Comparison of ENCODE assay signal across 9 cellular contexts in genomic region chr9:11319477-11320060, GRCh38.
DNase-seq lines count a peak whose midpoint lies in the region; ATAC-seq, FAIRE-seq and TF ChIP-seq lines count a peak whose summit lies in the region.
"Had no signal": no experiment of that assay in that cellular context is flagged by ENCODE, and none has a peak within 500 bp of the region (broad histone marks: within the 10 kb centered on the region; RNA-seq: fewer than 3 reads in every experiment).

No MANE protein-coding gene starts in this region.

- intact Hi-C loops in spleen (cut with DNase I; ENCODE audit: low total_unique reads) = no loop called here

- peaks cover 11% of the 10 kb centered on the region for H3K4me1 Mint-ChIP-seq in mesothelial cell of epicardium

- H3K36me3 ChIP-seq in MM.1S (replicated peaks; ENCODE audit: insufficient read depth, low read length) = no peaks in the 10 kb centered on the region
- H3K36me3 ChIP-seq in WERI-Rb-1 = no peaks in the 10 kb centered on the region
- no peaks in the 10 kb centered on the region for H3K36me3 ChIP-seq in spleen

- peak; percentile 1 for DNase-seq in GM12865 (ENCODE audit: low read depth)
- DNase-seq in MM.1S = peak; percentile 59
- DNase-seq in WERI-Rb-1 = peak; percentile 41
- no peak for DNase-seq in mesothelial cell of epicardium (ENCODE audit: low spot score in 2 of 2, unreplicated experiment in 2 of 2)
- no peak for DNase-seq in frontal cortex (ENCODE audit: low spot score in 2 of 2)
- no peak for DNase-seq in HuH-7.5 (ENCODE audit: low spot score)
- DNase-seq in spleen = no peak
- DNase-seq: activated CD4-positive, alpha-beta T cell treated with anti-CD3 and anti-CD28 coated beads, Interleukin-2, amount 50 U/mL, for 4 hours had no signal

- H3F3A ChIP-seq in MM.1S (ENCODE audit: insufficient read depth, low read length) = no peaks in the 10 kb centered on the region

- TF ChIP-seq CTCF in GM12865 (IDR thresholded peaks at IDR 0.05; ENCODE audit: insufficient read depth, low read depth, low read length, missing control alignments) (no peak), MM.1S (IDR thresholded peaks at IDR 0.05; ENCODE audit: low read length) (peak; percentile 69), WERI-Rb-1 (IDR thresholded peaks at IDR 0.05; ENCODE audit: low read depth, low read length) (peak; percentile 71), mesothelial cell of epicardium (IDR thresholded peaks at IDR 0.05; ENCODE audit: unreplicated experiment) (peak; percentile 53), spleen (IDR thresholded peaks at IDR 0.05 in 8 of 11, conservative IDR thresholded peaks at IDR 0.05 in 3 of 11) (no peak)

- no peak overlapping the region for H3K4me2 ChIP-seq in MM.1S (ENCODE audit: low read depth, low read length)

- H4K20me1 ChIP-seq in MM.1S (ENCODE audit: insufficient read depth, low read length) = no peaks in the 10 kb centered on the region

- FAIRE-seq in frontal cortex (lab: Jason Lieb, UNC) = no peak

- H3K9me3 ChIP-seq in MM.1S (replicated peaks; ENCODE audit: insufficient read depth, low read length) (no peaks in the 10 kb centered on the region), WERI-Rb-1 (ENCODE audit: severe bottlenecking) (no peaks in the 10 kb centered on the region), spleen (no peaks in the 10 kb centered on the region)

- no peaks in the 10 kb centered on the region for H3K9me2 ChIP-seq in MM.1S (replicated peaks; ENCODE audit: insufficient read depth, low read length)

- H3K27ac ChIP-seq in MM.1S (ENCODE audit: low read length) = no peak overlapping the region
- H3K27ac ChIP-seq in WERI-Rb-1 = no peak overlapping the region
- H3K27ac ChIP-seq in spleen = no peak overlapping the region

- H3K9me3 Mint-ChIP-seq in mesothelial cell of epicardium = no peaks in the 10 kb centered on the region

- H2AFZ ChIP-seq in MM.1S (ENCODE audit: low read length) = no peak overlapping the region

- ATAC-seq in HG02852 (IDR thresholded peaks at IDR 0.05; ENCODE audit: unreplicated experiment) = no peak

- no peaks in the 10 kb centered on the region for H3K27me3 Mint-ChIP-seq in mesothelial cell of epicardium (ENCODE audit: low read depth)

- H3K4me1 ChIP-seq in MM.1S (ENCODE audit: low read length) (no peaks in the 10 kb centered on the region), spleen (no peaks in the 10 kb centered on the region)

- no peak overlapping the region for H3K27ac Mint-ChIP-seq in mesothelial cell of epicardium

- no peak overlapping the region for H3K4me3 ChIP-seq in GM12865 (ENCODE audit: low read depth, low read length)
- no peak overlapping the region for H3K4me3 ChIP-seq in MM.1S (ENCODE audit: low read length)
- no peak overlapping the region for H3K4me3 ChIP-seq in WERI-Rb-1 (ENCODE audit: low read depth, low read length)
- H3K4me3 ChIP-seq in spleen = no peak overlapping the region

- WGBS in spleen, 5 donors = 30 to 41% (median 35%) methylated on average over 7 of the region's 7 CpGs

- no peak overlapping the region for H3K9ac ChIP-seq in MM.1S (ENCODE audit: low read length)

- TF ChIP-seq POLR2A in spleen (IDR thresholded peaks at IDR 0.05) = no peak

- no peaks in the 10 kb centered on the region for H3K36me3 Mint-ChIP-seq in mesothelial cell of epicardium

- H3K4me3 Mint-ChIP-seq in mesothelial cell of epicardium = no peak overlapping the region

- H3K79me2 ChIP-seq in MM.1S (ENCODE audit: low read length) = no peaks in the 10 kb centered on the region

- H3K27me3 ChIP-seq in MM.1S (replicated peaks; ENCODE audit: insufficient read depth, low read length) (no peaks in the 10 kb centered on the region), WERI-Rb-1 (ENCODE audit: insufficient read depth, low read depth, severe bottlenecking) (no peaks in the 10 kb centered on the region), spleen (replicated peaks in 1 of 7) (no peaks in the 10 kb centered on the region)

Comparison
In these comparisons a context has a peak if more than half of its experiments do, and no peak if none do; other contexts are left out.
1. DNase-seq: peak in GM12865 (single experiment), MM.1S (single experiment) and WERI-Rb-1 (single experiment); none in mesothelial cell of epicardium (0 of 2), frontal cortex (0 of 2), HuH-7.5 (single experiment) and spleen (single experiment).
2. CTCF ChIP-seq: peak in MM.1S (single experiment), WERI-Rb-1 (single experiment) and mesothelial cell of epicardium (single experiment); none in GM12865 (single experiment) and spleen (0 of 11).